Comparison of ENCODE assay signal across 9 cellular contexts in the genomic region with DNA sequence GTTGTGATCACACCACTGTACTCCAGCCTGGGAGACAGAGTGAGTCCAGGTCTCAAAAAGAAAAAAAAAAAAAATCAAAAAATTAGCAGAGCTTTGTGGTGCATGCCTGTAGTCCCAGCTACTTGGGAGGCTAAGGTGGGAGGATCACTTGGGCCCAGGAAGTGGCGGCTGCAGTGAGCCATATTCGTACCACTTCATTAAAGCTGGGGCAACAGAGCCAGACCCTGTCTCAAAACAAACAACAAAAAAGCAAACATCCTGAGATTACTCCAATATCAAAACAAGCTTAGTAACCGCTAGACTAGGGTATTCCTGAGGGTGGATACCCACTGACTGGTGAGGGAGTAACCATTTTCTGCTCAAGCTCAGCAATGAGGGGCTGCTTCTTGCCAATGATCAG.
"Had no signal": no experiment of that assay in that cellular context is flagged by ENCODE, and none has a peak within 500 bp of the region (broad histone marks: within the 10 kb centered on the region; RNA-seq: fewer than 3 reads in every experiment).

No MANE protein-coding gene starts in this region.

- H3K36me3 ChIP-seq: HAP-1 had no signal

- H3K4me1 ChIP-seq: HAP-1 had no signal

- H3K9ac ChIP-seq: GM23248, KMS-11 had no signal

- H3K27ac ChIP-seq: GM23248, HL-60, KMS-11 had no signal

- H2AFZ ChIP-seq: GM23248 had no signal

- H3K4me2 ChIP-seq: KMS-11 had no signal

- H3K4me3 ChIP-seq: GM23248, HAP-1 had no signal

- DNase-seq: GM23248, GOT3, H7, IMR-90, KBM-7 had no signal

- ATAC-seq: HCT116 had no signal

- H3K9me3 ChIP-seq: HAP-1 had no signal
